In genomic region chr6:146103416-146104072, GRCh38 we compare ENCODE assay signal across 31 cellular contexts.
"Had no signal": no experiment of that assay in that cellular context is flagged by ENCODE, and none has a peak within 500 bp of the region (broad histone marks: within the 10 kb centered on the region; RNA-seq: fewer than 3 reads in every experiment).

No MANE protein-coding gene starts in this region.

- H2AFZ ChIP-seq: parathyroid adenoma had no signal

- H3K4me3 Mint-ChIP-seq: activated naive CD4-positive, alpha-beta T cell treated with anti-CD3 and anti-CD28 coated beads for 36 hours; activated naive CD8-positive, alpha-beta T cell treated with anti-CD3 and anti-CD28 coated beads for 36 hours; mesothelial cell of epicardium; naive B cell; T-helper 2 cell treated with Interferon-gamma antibody and Interleukin-4, amounts not matched to agents 5 μg/mL and 100 μg/mL, for 36 hours had no signal

- ATAC-seq: activated CD4-positive, CD25-positive, alpha-beta regulatory T cell treated with anti-CD3 and anti-CD28 coated beads, Interleukin-2, amount 50 U/mL, for 24 hours; body of pancreas; gastrocnemius medialis; left cardiac atrium; left ventricle myocardium superior; psoas muscle; right cardiac atrium had no signal

- H3K9ac ChIP-seq: parathyroid adenoma had no signal

- H3K27ac Mint-ChIP-seq: activated naive CD4-positive, alpha-beta T cell treated with anti-CD3 and anti-CD28 coated beads for 36 hours; activated naive CD8-positive, alpha-beta T cell treated with anti-CD3 and anti-CD28 coated beads for 36 hours; mesothelial cell of epicardium; naive B cell; T-helper 2 cell treated with Interferon-gamma antibody and Interleukin-4, amounts not matched to agents 5 μg/mL and 100 μg/mL, for 36 hours had no signal

- H3K4me3 ChIP-seq: adrenal gland, body of pancreas, cardiac muscle cell, colonic mucosa, gastrocnemius medialis, psoas muscle, spleen, testis, transverse colon had no signal

- H3K27me3 ChIP-seq: adrenal gland, body of pancreas, cardiac muscle cell, colonic mucosa, gastrocnemius medialis, spleen, testis, transverse colon had no signal

- H3K4me1 Mint-ChIP-seq: activated naive CD8-positive, alpha-beta T cell treated with anti-CD3 and anti-CD28 coated beads for 36 hours; mesothelial cell of epicardium; naive B cell had no signal

- DNase-seq: activated CD4-positive, alpha-beta T cell treated with anti-CD3 and anti-CD28 coated beads for 48 hours; activated CD4-positive, alpha-beta T cell treated with anti-CD3 and anti-CD28 coated beads, Interleukin-2, amount 50 U/mL, for 48 hours; activated CD8-positive, alpha-beta memory T cell treated with anti-CD3 and anti-CD28 coated beads for 24 hours; activated effector memory CD4-positive, alpha-beta T cell treated with Interleukin-2 at 50 U/mL for 16 hours; activated naive CD4-positive, alpha-beta T cell treated with anti-CD3 and anti-CD28 coated beads for 36 hours; activated naive CD8-positive, alpha-beta T cell treated with anti-CD3 and anti-CD28 coated beads for 36 hours; adrenal gland; aorta; body of pancreas; cerebellar nuclear complex; colonic mucosa; effector CD8-positive, alpha-beta T cell; erythroblast; gastrocnemius medialis; glutamatergic neuron; left cardiac atrium; left ventricle myocardium superior; naive B cell; occipital lobe; psoas muscle; right cardiac atrium; spleen; stimulated activated naive CD4-positive, alpha-beta T cell; T-helper 1 cell; testis; transverse colon had no signal

- H3K36me3 Mint-ChIP-seq: activated naive CD8-positive, alpha-beta T cell treated with anti-CD3 and anti-CD28 coated beads for 36 hours; mesothelial cell of epicardium; naive B cell had no signal

- H3K4me1 ChIP-seq: adrenal gland, body of pancreas, colonic mucosa, gastrocnemius medialis, parathyroid adenoma, psoas muscle, spleen, testis, transverse colon had no signal

- H3K27ac ChIP-seq: adrenal gland, body of pancreas, cardiac muscle cell, colonic mucosa, gastrocnemius medialis, parathyroid adenoma, psoas muscle, spleen, testis, transverse colon had no signal

- H3K9me3 ChIP-seq: adrenal gland, body of pancreas, colonic mucosa, gastrocnemius medialis, psoas muscle, testis, transverse colon had no signal

- H3K9me3 Mint-ChIP-seq: T-helper 2 cell treated with Interferon-gamma antibody and Interleukin-4, amounts not matched to agents 5 μg/mL and 100 μg/mL, for 36 hours had no signal

- H3K27me3 Mint-ChIP-seq: naive B cell had no signal

- H3K79me2 ChIP-seq: parathyroid adenoma had no signal

- H3K36me3 ChIP-seq: adrenal gland, cardiac muscle cell, colonic mucosa, gastrocnemius medialis, spleen, transverse colon had no signal
